In the genomic region with DNA sequence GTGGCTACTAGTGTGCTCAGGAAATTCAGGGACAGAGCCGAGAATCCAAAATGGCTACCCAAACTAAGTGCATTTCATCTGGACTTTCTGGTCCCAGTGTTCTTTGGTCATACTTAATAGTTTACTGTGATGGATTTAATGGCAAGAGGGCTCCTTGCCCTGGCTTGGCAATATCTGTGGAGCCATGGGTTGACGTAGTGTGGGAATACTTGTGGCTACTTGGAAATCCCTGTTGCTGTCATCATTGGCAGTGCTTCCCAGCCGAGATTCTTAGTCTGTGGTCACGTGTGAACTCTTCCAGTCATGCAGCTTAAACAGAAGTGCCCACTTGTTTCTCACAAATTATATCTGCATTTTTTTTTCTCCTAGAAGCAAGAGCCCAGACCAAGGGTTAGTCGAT, we compare ENCODE assay signal across 16 cellular contexts.
DNase-seq lines count a peak whose midpoint lies in the region; ATAC-seq and TF ChIP-seq lines count a peak whose summit lies in the region.
"Had no signal": no experiment of that assay in that cellular context is flagged by ENCODE, and none has a peak within 500 bp of the region (broad histone marks: within the 10 kb centered on the region; RNA-seq: fewer than 3 reads in every experiment).

No MANE protein-coding gene starts in this region.

- H3K4me3 ChIP-seq in cardiac fibroblast (replicated peaks in 1 of 2; ENCODE audit: low read depth in 2 of 2, low read length in 2 of 2) = no peak overlapping the region
- H3K4me3 ChIP-seq in upper lobe of right lung = no peak overlapping the region
- H3K4me3 ChIP-seq in Peyer's patch = no peak overlapping the region
- H3K4me3 ChIP-seq: pancreas had no signal

- TF ChIP-seq CTCF in cardiac fibroblast (IDR thresholded peaks at IDR 0.05; ENCODE audit: low read depth, low read length) (no peak), upper lobe of right lung (IDR thresholded peaks at IDR 0.05) (no peak), Peyer's patch (IDR thresholded peaks at IDR 0.05) (no peak)

- H3K27ac ChIP-seq in upper lobe of right lung (no peak overlapping the region), Peyer's patch (no peak overlapping the region)
- H3K27ac ChIP-seq: foreskin keratinocyte, pancreas, RWPE1 had no signal

- no peaks in the 10 kb centered on the region for H3K9me3 ChIP-seq in upper lobe of right lung
- no peaks in the 10 kb centered on the region for H3K9me3 ChIP-seq in Peyer's patch
- H3K9me3 ChIP-seq: pancreas had no signal

- DNase-seq in GM04504 (ENCODE audit: low read depth) (peak; percentile 89), cardiac fibroblast (ENCODE audit: low read depth in 2 of 2) (peak; percentile 62 to 86), iris pigment epithelial cell (ENCODE audit: low read depth) (peak; percentile 61), upper lobe of right lung (no peak), Peyer's patch (no peak), NCI-H1417 treated with DMSO at 0.1 percent for 48 hours (lab: John Stamatoyannopoulos, UW) (no peak)
- DNase-seq: activated CD4-positive, alpha-beta T cell treated with anti-CD3 and anti-CD28 coated beads for 4 hours; activated T-cell treated with anti-CD3 and anti-CD28 coated beads, Interleukin-2, amount 50 U/mL, for 1 hour; anterior cingulate cortex; foreskin keratinocyte; GF-D8; NCI-H187 treated with DMSO at 0.1 percent for 48 hours; pancreas; T-helper 17 cell had no signal

- ATAC-seq in upper lobe of right lung (peak; percentile 39), HG02870 (IDR thresholded peaks at IDR 0.05; ENCODE audit: unreplicated experiment) (no peak)
- ATAC-seq: foreskin keratinocyte, T-helper 17 cell had no signal

- intact Hi-C loops in upper lobe of right lung (cut with DNase I) = no loop called here

- H3K36me3 ChIP-seq in upper lobe of right lung (no peaks in the 10 kb centered on the region), Peyer's patch (no peaks in the 10 kb centered on the region)
- H3K36me3 ChIP-seq: pancreas had no signal

- no peak for TF ChIP-seq POLR2A in Peyer's patch (IDR thresholded peaks at IDR 0.05)

- H3K27me3 ChIP-seq in upper lobe of right lung (no peaks in the 10 kb centered on the region), Peyer's patch (no peaks in the 10 kb centered on the region)
- H3K27me3 ChIP-seq: foreskin keratinocyte, pancreas had no signal

- H3K4me1 ChIP-seq in upper lobe of right lung = no peaks in the 10 kb centered on the region
- no peaks in the 10 kb centered on the region for H3K4me1 ChIP-seq in Peyer's patch
- H3K4me1 ChIP-seq: pancreas had no signal

Comparison
In these comparisons a context has a peak if more than half of its experiments do, and no peak if none do; other contexts are left out.
1. DNase-seq: peak in GM04504 (single experiment), cardiac fibroblast (2 of 2) and iris pigment epithelial cell (single experiment); none in upper lobe of right lung (single experiment), Peyer's patch (0 of 3) and NCI-H1417 treated with DMSO at 0.1 percent for 48 hours (single experiment).